ENCODE assay signal across 7 cellular contexts in the genomic region with DNA sequence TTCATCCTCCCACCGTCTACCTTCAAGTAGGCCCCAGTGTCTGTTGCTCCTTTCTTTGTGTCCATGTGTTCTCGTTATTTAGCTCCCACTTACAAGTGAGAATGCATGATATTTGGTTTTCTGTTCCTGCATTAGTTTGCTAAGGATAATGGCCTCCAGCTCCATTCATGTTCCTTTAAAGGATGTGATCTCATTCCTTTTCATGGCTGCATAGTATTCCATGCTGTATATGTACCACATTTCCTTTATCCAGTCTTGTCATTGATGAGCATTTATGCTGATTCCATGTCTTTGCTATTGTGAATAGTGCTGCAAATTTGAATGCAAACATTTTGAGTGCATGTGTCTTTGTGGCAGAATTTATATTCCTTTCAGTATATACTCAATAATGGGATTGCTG.
"Had no signal": no experiment of that assay in that cellular context is flagged by ENCODE, and none has a peak within 500 bp of the region (broad histone marks: within the 10 kb centered on the region; RNA-seq: fewer than 3 reads in every experiment).

No MANE protein-coding gene starts in this region.

- H3K9ac ChIP-seq: KMS-11 had no signal

- FAIRE-seq: HepG2 had no signal

- ATAC-seq: HepG2 had no signal

- DNase-seq: IMR-90, KBM-7, KG1 had no signal

- H3K4me3 Mint-ChIP-seq: IgD-negative memory B cell had no signal

- H3K27ac ChIP-seq: HL-60, KMS-11 had no signal

- H3K4me2 ChIP-seq: KMS-11 had no signal
